In the genomic region with DNA sequence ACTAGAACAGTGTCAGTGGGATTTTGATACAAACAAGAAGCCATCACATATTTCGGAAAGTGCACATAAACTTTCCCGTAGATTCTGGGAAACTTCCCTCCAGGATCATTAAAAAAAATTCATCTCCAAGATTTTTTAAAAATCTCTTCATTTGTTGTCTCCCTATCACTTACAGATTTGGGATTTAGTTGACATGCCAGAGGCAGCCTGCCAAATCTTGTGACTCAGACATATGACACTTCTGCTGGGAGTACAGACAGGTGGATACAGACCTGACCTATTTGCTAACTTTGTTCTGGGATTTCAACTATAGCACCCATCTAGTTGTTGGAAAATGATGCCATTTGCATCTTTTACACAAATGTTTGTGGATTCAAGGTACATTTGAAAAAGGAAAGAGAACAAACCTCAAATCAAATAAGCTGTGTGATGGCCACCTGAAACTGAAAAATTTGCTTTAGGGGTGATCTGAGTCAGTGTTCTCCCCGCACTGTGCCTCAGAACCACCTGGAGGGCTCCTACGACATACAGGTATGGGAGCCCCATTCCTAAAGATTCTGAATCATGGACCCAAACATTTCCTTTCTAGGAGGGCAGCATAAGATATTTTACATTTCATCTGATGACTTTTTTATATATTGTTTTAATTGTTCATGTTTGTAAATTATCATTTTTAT, we compare ENCODE assay signal across 10 cellular contexts. TPM values are rescaled to one million over a fixed set of nuclear protein-coding genes. Genes with fewer than 3 reads are reported as not detected.
DNase-seq lines count a peak whose midpoint lies in the region; ATAC-seq, FAIRE-seq and TF ChIP-seq lines count a peak whose summit lies in the region.
"Had no signal": no experiment of that assay in that cellular context is flagged by ENCODE, and none has a peak within 500 bp of the region (broad histone marks: within the 10 kb centered on the region; RNA-seq: fewer than 3 reads in every experiment).

No MANE protein-coding gene starts in this region.

- TF ChIP-seq CTCF in K562 (IDR thresholded peaks at IDR 0.05 in 2 of 3, conservative IDR thresholded peaks at IDR 0.05 in 1 of 3; ENCODE audit: insufficient read depth in 2 of 3, low read depth in 1 of 3, low read length in 3 of 3) (no peak), heart left ventricle (IDR thresholded peaks at IDR 0.05) (no peak)

- no peak for TF ChIP-seq POLR2A in K562 (conservative IDR thresholded peaks at IDR 0.05)
- TF ChIP-seq POLR2A in heart left ventricle (IDR thresholded peaks at IDR 0.05), result no peak

- H4K20me1 ChIP-seq in K562 (replicated peaks; ENCODE audit: control insufficient read depth, insufficient read depth, low read length), result no peaks in the 10 kb centered on the region

- no peak for TF ChIP-seq EP300 in K562 (IDR thresholded peaks at IDR 0.05; ENCODE audit: low read length)

- H3K27ac ChIP-seq in K562 (ENCODE audit: extremely low read depth, low read depth, low read length), result no peak overlapping the region
- no peak overlapping the region for H3K27ac ChIP-seq in heart left ventricle

- in situ Hi-C loops in K562 (cut with MboI), result no loop called here

- no peak for TF ChIP-seq RAD21 in K562 (CRISPR knock-in tag; conservative IDR thresholded peaks at IDR 0.05 in 1 of 2, IDR thresholded peaks at IDR 0.05 in 1 of 2)

- H3K9me3 ChIP-seq in K562 (replicated peaks; ENCODE audit: control insufficient read depth, insufficient read depth, low read depth, low read length) (no peaks in the 10 kb centered on the region), heart left ventricle (no peaks in the 10 kb centered on the region)

- CTCF ChIA-PET in K562 (lab: Yijun Ruan, JAX; ENCODE audit: low intra/inter-chr PET ratio), result no interaction called here

- peak in 1 of 4 experiments; percentile 38 for DNase-seq in K562 (ENCODE audit: extremely low read depth in 1 of 4, low spot score in 3 of 4)
- DNase-seq in amniotic stem cell (lab: John Stamatoyannopoulos, UW), result no peak
- no peak for DNase-seq in NCI-H146 (lab: John Stamatoyannopoulos, UW)
- DNase-seq in urothelium cell line (ENCODE audit: low spot score), result no peak
- DNase-seq in heart left ventricle, result no peak
- DNase-seq: posterior cingulate gyrus had no signal

- intact Hi-C loops in K562 (cut with micrococcal nuclease), result no loop called here
- intact Hi-C loops in heart left ventricle (cut with DNase I), result no loop called here

- POLR2A ChIA-PET in K562 (lab: Yijun Ruan, JAX), result interaction anchor here (0.9 to 1.0 kb wide), 3 partner anchors 18 to 44 kb away, joined by 3 read pairs; no protein-coding TSS in a partner anchor

- H2AFZ ChIP-seq in K562 (ENCODE audit: low read depth, low read length), result no peak overlapping the region

- no TSS peak for BruUV-seq in K562 (replicated peaks; lab: Mats Ljungman, UMichigan)

- H3K9me1 ChIP-seq in K562 (ENCODE audit: control insufficient read depth, insufficient read depth, low read length), result no peaks in the 10 kb centered on the region

- no peaks in the 10 kb centered on the region for H3K79me2 ChIP-seq in K562 (ENCODE audit: control insufficient read depth, insufficient read depth, low read length)

- no peak overlapping the region for H3K4me2 ChIP-seq in K562 (ENCODE audit: insufficient read depth, low read length)

- no peaks in the 10 kb centered on the region for H3K27me3 ChIP-seq in K562 (ENCODE audit: control insufficient read depth in 2 of 2, insufficient read depth in 2 of 2, low read length in 2 of 2)
- H3K27me3 ChIP-seq in heart left ventricle, result no peaks in the 10 kb centered on the region

- H3K9ac ChIP-seq in K562 (ENCODE audit: insufficient read depth in 1 of 2, low read depth in 2 of 2, low read length in 2 of 2), result no peak overlapping the region

- FAIRE-seq in K562 (lab: Jason Lieb, UNC) (no peak), urothelium cell line (lab: Jason Lieb, UNC) (no peak)
- FAIRE-seq: islet of Langerhans had no signal

- ATAC-seq in GM18511 (IDR thresholded peaks at IDR 0.05; ENCODE audit: unreplicated experiment) (peak; percentile 83), GM21381 (IDR thresholded peaks at IDR 0.05; ENCODE audit: unreplicated experiment) (peak; percentile 89), HG03108 (IDR thresholded peaks at IDR 0.05; ENCODE audit: unreplicated experiment) (peak; percentile 50), K562 (peak; percentile 44; the same call in 2 of the 3 replicates), heart left ventricle (no peak)

- H3K4me1 ChIP-seq in K562 (replicated peaks in 1 of 2; ENCODE audit: control insufficient read depth in 2 of 2, insufficient read depth in 2 of 2, low read length in 2 of 2) (no peaks in the 10 kb centered on the region), heart left ventricle (no peaks in the 10 kb centered on the region)

- 14% methylated on average over 4 of the region's 4 CpGs for WGBS in K562 (ENCODE audit: insufficient coverage, low coverage, missing lambda C conversion rate)
- 87 to 89% (median 88%) methylated on average over 4 of the region's 4 CpGs for WGBS in heart left ventricle, 4 donors

- H3K36me3 ChIP-seq in K562 (ENCODE audit: control insufficient read depth, insufficient read depth, low read length), result no peaks in the 10 kb centered on the region
- H3K36me3 ChIP-seq in heart left ventricle, result no peaks in the 10 kb centered on the region

- H3K4me3 ChIP-seq in K562 (no peak overlapping the region), heart left ventricle (no peak overlapping the region)

TF ChIP-seq in K562, 482 proteins besides CTCF, POLR2A, EP300 and RAD21:
- no peak for TF ChIP-seq KAT7 (CRISPR knock-in tag; IDR thresholded peaks at IDR 0.05; ENCODE audit: borderline replicate concordance)
- TF ChIP-seq HDAC1 (IDR thresholded peaks at IDR 0.05), result peak in 1 of 2 experiments; percentile 73; a peak in 2 of 4 replicates
- TF ChIP-seq, protein P1, sequence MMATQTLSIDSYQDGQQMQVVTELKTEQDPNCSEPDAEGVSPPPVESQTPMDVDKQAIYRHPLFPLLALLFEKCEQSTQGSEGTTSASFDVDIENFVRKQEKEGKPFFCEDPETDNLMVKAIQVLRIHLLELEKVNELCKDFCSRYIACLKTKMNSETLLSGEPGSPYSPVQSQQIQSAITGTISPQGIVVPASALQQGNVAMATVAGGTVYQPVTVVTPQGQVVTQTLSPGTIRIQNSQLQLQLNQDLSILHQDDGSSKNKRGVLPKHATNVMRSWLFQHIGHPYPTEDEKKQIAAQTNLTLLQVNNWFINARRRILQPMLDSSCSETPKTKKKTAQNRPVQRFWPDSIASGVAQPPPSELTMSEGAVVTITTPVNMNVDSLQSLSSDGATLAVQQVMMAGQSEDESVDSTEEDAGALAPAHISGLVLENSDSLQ (IDR thresholded peaks at IDR 0.05), result peak; percentile 49; the same call in 1 of the 2 replicates
- TF ChIP-seq NFE2 (IDR thresholded peaks at IDR 0.05; ENCODE audit: low read depth), result peak; percentile 50
- peak; percentile 51 to 93; a peak in 3 of 4 replicates for TF ChIP-seq RCOR1 (IDR thresholded peaks at IDR 0.05; ENCODE audit: borderline replicate concordance in 1 of 2, low read depth in 2 of 2, low read length in 2 of 2)
- TF ChIP-seq MEIS2 (IDR thresholded peaks at IDR 0.05; ENCODE audit: partially characterized antibody), result peak; percentile 56
- no peak for TF ChIP-seq SRF (CRISPR knock-in tag; IDR thresholded peaks at IDR 0.05)
- no peak for TF ChIP-seq FUS (optimal IDR thresholded peaks at IDR 0.05; ENCODE audit: low read depth, low read length)
- TF ChIP-seq ZNF695 (CRISPR knock-in tag; IDR thresholded peaks at IDR 0.05), result no peak
- TF ChIP-seq HDAC2 (IDR thresholded peaks at IDR 0.05), result peak; percentile 71; the same call in 1 of the 2 replicates
- TF ChIP-seq FOSL1 (tag; conservative IDR thresholded peaks at IDR 0.05), result peak; percentile 64
- TF ChIP-seq JUND (IDR thresholded peaks at IDR 0.05; ENCODE audit: borderline replicate concordance, low read depth, low read length), result peak; percentile 28; the same call in 1 of the 2 replicates
- peak; percentile 23; the same call in 1 of the 3 replicates for TF ChIP-seq JUND (tag; IDR thresholded peaks at IDR 0.05; ENCODE audit: borderline replicate concordance, low read depth, low read length)
- TF ChIP-seq NFIC (IDR thresholded peaks at IDR 0.05), result peak; percentile 79
- no peak for TF ChIP-seq ZNF444 (CRISPR knock-in tag; IDR thresholded peaks at IDR 0.05)
- peak; percentile 93 to 94 for TF ChIP-seq KDM1A (IDR thresholded peaks at IDR 0.05)
- no peak for TF ChIP-seq PRPF4 (IDR thresholded peaks at IDR 0.05; ENCODE audit: insufficient read depth, low read depth, low read length, poor library complexity, severe bottlenecking)
- TF ChIP-seq MCM2 (IDR thresholded peaks at IDR 0.05; ENCODE audit: low read depth), result no peak
TF ChIP-seq in K562: peak in this region for 10.

RNA-seq across cellular contexts. Expression of a gene that starts 21.9 kb away (rescaled TPM):
- total RNA-seq in K562 (2011; cell fraction: chromatin; rRNA removed; ENCODE audit: low replicate concordance), result 24.9 and 139 TPM in 2 replicates
- 13.0 and 23.4 TPM in 2 replicates for total RNA-seq in K562 (2011; cell fraction: nucleolus; rRNA removed)
- total RNA-seq in K562 (2011; cell fraction: nucleoplasm; rRNA removed), result 36.8 and 45.6 TPM in 2 replicates
- total RNA-seq in K562 (2014; rRNA removed) (31.4 and 38.7 TPM in 2 replicates), K562 (2014; rRNA removed; fragmentation: Illumina TruSeq; extraction: Trizol) (69.7 and 81.5 TPM in 2 replicates), K562 (2015; rRNA removed; fragmentation: Illumina TruSeq; extraction: Trizol) (63.8 and 68.9 TPM in 2 replicates), K562 (2021) (41.3 TPM in 2 replicates), heart left ventricle (10 to 100 TPM in 8 of 9 donors, 1 to 10 TPM in 1; 9.7 to 18.0 (median 13.7) TPM)
- polyA plus RNA-seq in K562 (2011; rRNA removed) (20.8 and 35.5 TPM in 2 replicates), K562 (2014; fragmentation: Illumina TruSeq; extraction: Trizol) (35.6 and 50.2 TPM in 2 replicates), K562 (2014; fragmentation: Nextera tagmentation; extraction: Ambion mirVana) (10 to 100 TPM in 1 of 2 experiments, 1 to 10 TPM in 1; 9.4 to 15.9 TPM), K562 (2014; rRNA removed) (23.8 and 25.9 TPM in 2 replicates), heart left ventricle (10 to 100 TPM in 1 of 2 donors, 1 to 10 TPM in 1; 6.4 to 10.5 TPM)
- polyA plus RNA-seq in K562 (2011; cell fraction: cytosol; rRNA removed), result 3.8 and 7.0 TPM in 2 replicates
- polyA plus RNA-seq in K562 (2011; cell fraction: nucleus; rRNA removed), result 10.8 and 13.3 TPM in 2 replicates
- 24.5 and 29.3 TPM in 2 replicates for polyA plus RNA-seq in K562 (2012)
- polyA minus RNA-seq in K562 (2011; rRNA and poly(A)+ RNA removed), result 47.6 and 49.9 TPM in 2 replicates
- polyA minus RNA-seq in K562 (2011; cell fraction: cytosol; rRNA and poly(A)+ RNA removed), result 14.7 and 22.0 TPM in 2 replicates
- 37.4 and 69.4 TPM in 2 replicates for polyA minus RNA-seq in K562 (2011; cell fraction: nucleus; rRNA and poly(A)+ RNA removed)

Comparison
In these comparisons a context has a peak if more than half of its experiments do, and no peak if none do; other contexts are left out.
1. ATAC-seq: peak in GM18511 (single experiment), GM21381 (single experiment), HG03108 (single experiment) and K562 (single experiment); none in heart left ventricle (0 of 4).